In genomic region chr2:160308915-160309314, GRCh38 we compare ENCODE assay signal across 14 cellular contexts.
A peak's percentile ranks its signal among the peaks of the same experiment; 100 is the strongest.
DNase-seq lines count a peak whose midpoint lies in the region; ATAC-seq and TF ChIP-seq lines count a peak whose summit lies in the region.
"Had no signal": no experiment of that assay in that cellular context is flagged by ENCODE, and none has a peak within 500 bp of the region (broad histone marks: within the 10 kb centered on the region; RNA-seq: fewer than 3 reads in every experiment).

No MANE protein-coding gene starts in this region.

- H3K4me3 Mint-ChIP-seq in activated naive CD4-positive, alpha-beta T cell treated with anti-CD3 and anti-CD28 coated beads, Interleukin-2, amount 50 U/mL, for 24 hours, result no peak overlapping the region
- no peak overlapping the region for H3K4me3 Mint-ChIP-seq in WTC11
- H3K4me3 Mint-ChIP-seq: neural crest cell; stimulated activated naive CD8-positive, alpha-beta T cell treated with anti-CD3 and anti-CD28 coated beads, Interleukin-15, Interleukin-2, amounts not matched to agents 100 ng/mL and 50 ng/mL, for 24 hours had no signal

- peaks cover 16% of the 10 kb centered on the region for H3F3A ChIP-seq in smooth muscle cell (ENCODE audit: low read depth)

- WGBS in smooth muscle cell (ENCODE audit: low lambda C conversion rate), result 72% methylated on average over 5 of the region's 5 CpGs

- H2AFZ ChIP-seq in smooth muscle cell (ENCODE audit: low read depth), result no peak overlapping the region

- H3K9me3 Mint-ChIP-seq in activated naive CD4-positive, alpha-beta T cell treated with anti-CD3 and anti-CD28 coated beads, Interleukin-2, amount 50 U/mL, for 24 hours, result no peaks in the 10 kb centered on the region
- H3K9me3 Mint-ChIP-seq in WTC11, result no peaks in the 10 kb centered on the region
- H3K9me3 Mint-ChIP-seq: neural crest cell; stimulated activated naive CD8-positive, alpha-beta T cell treated with anti-CD3 and anti-CD28 coated beads, Interleukin-15, Interleukin-2, amounts not matched to agents 100 ng/mL and 50 ng/mL, for 24 hours had no signal

- H3K36me3 Mint-ChIP-seq in activated naive CD4-positive, alpha-beta T cell treated with anti-CD3 and anti-CD28 coated beads, Interleukin-2, amount 50 U/mL, for 24 hours, result peaks cover 19% of the 10 kb centered on the region
- no peaks in the 10 kb centered on the region for H3K36me3 Mint-ChIP-seq in WTC11

- H3K27me3 ChIP-seq in smooth muscle cell (ENCODE audit: low read depth), result no peaks in the 10 kb centered on the region
- no peaks in the 10 kb centered on the region for H3K27me3 ChIP-seq in BE2C
- H3K27me3 ChIP-seq: SJCRH30 had no signal

- H3K9me3 ChIP-seq in smooth muscle cell (replicated peaks; ENCODE audit: low read depth) (no peaks in the 10 kb centered on the region), BE2C (no peaks in the 10 kb centered on the region)
- H3K9me3 ChIP-seq: A549, SJCRH30 had no signal

- peaks cover 20% of the 10 kb centered on the region for H3K4me1 Mint-ChIP-seq in activated naive CD4-positive, alpha-beta T cell treated with anti-CD3 and anti-CD28 coated beads, Interleukin-2, amount 50 U/mL, for 24 hours
- H3K4me1 Mint-ChIP-seq in WTC11, result peaks cover 18% of the 10 kb centered on the region

- no peak overlapping the region for H3K4me2 ChIP-seq in smooth muscle cell
- H3K4me2 ChIP-seq: A549 had no signal

- no peaks in the 10 kb centered on the region for H3K27me3 Mint-ChIP-seq in activated naive CD4-positive, alpha-beta T cell treated with anti-CD3 and anti-CD28 coated beads, Interleukin-2, amount 50 U/mL, for 24 hours
- H3K27me3 Mint-ChIP-seq in WTC11 (ENCODE audit: low read depth), result no peaks in the 10 kb centered on the region
- H3K27me3 Mint-ChIP-seq: stimulated activated naive CD8-positive, alpha-beta T cell treated with anti-CD3 and anti-CD28 coated beads, Interleukin-15, Interleukin-2, amounts not matched to agents 100 ng/mL and 50 ng/mL, for 24 hours had no signal

- peak overlapping the region; percentile 88 for H3K27ac Mint-ChIP-seq in activated naive CD4-positive, alpha-beta T cell treated with anti-CD3 and anti-CD28 coated beads, Interleukin-2, amount 50 U/mL, for 24 hours
- no peak overlapping the region for H3K27ac Mint-ChIP-seq in WTC11
- H3K27ac Mint-ChIP-seq: stimulated activated naive CD8-positive, alpha-beta T cell treated with anti-CD3 and anti-CD28 coated beads, Interleukin-15, Interleukin-2, amounts not matched to agents 100 ng/mL and 50 ng/mL, for 24 hours had no signal

- peak overlapping the region; percentile 84 for H3K27ac ChIP-seq in smooth muscle cell (ENCODE audit: low read depth)
- H3K27ac ChIP-seq: SJCRH30 had no signal

- H3K4me3 ChIP-seq in smooth muscle cell, result no peak overlapping the region
- H3K4me3 ChIP-seq in BE2C (ENCODE audit: low read depth, low read length), result no peak overlapping the region
- H3K4me3 ChIP-seq: A549, SJCRH30 had no signal

- peaks cover 90% of the 10 kb centered on the region for H3K79me2 ChIP-seq in smooth muscle cell (ENCODE audit: low read depth)

- peaks cover 11% of the 10 kb centered on the region for H3K36me3 ChIP-seq in smooth muscle cell (ENCODE audit: low read depth)
- no peaks in the 10 kb centered on the region for H3K36me3 ChIP-seq in BE2C

- TF ChIP-seq CTCF in WTC11 (IDR thresholded peaks at IDR 0.05) (no peak), smooth muscle cell (IDR thresholded peaks at IDR 0.05; ENCODE audit: borderline replicate concordance, insufficient read depth, poor library complexity, severe bottlenecking) (no peak), BE2C (IDR thresholded peaks at IDR 0.05; ENCODE audit: low read depth, low read length) (no peak), omental fat pad (IDR thresholded peaks at IDR 0.05) (no peak)

- H3K4me1 ChIP-seq in smooth muscle cell (ENCODE audit: low read depth) (peaks cover 12% of the 10 kb centered on the region), BE2C (no peaks in the 10 kb centered on the region)

- CTCF ChIA-PET in WTC11 (lab: Charles Lee), result interaction anchor here (0.6 to 1.7 kb wide), 2 partner anchors 16 to 88 kb away, joined by 3 to 5 read pairs; no protein-coding TSS in a partner anchor

- POLR2A ChIA-PET in WTC11 (lab: Charles Lee), result interaction anchor here (1.7 kb wide), 1 partner anchor 15 kb away, joined by 4 read pairs; no protein-coding TSS in a partner anchor

- no peak for DNase-seq in activated naive CD4-positive, alpha-beta T cell (lab: John Stamatoyannopoulos, UW)
- DNase-seq in WTC11 (ENCODE audit: low spot score) (no peak), glomerular visceral epithelial cell (ENCODE audit: extremely low spot score) (peak; percentile 83), smooth muscle cell (lab: John Stamatoyannopoulos, UW; ENCODE audit: unreplicated experiment) (no peak), BE2C (no peak), omental fat pad (ENCODE audit: low spot score) (no peak), DMS153 (lab: John Stamatoyannopoulos, UW) (no peak)
- DNase-seq: activated gamma-delta T cell treated with Interleukin-2 at 50 U/mL for 16 hours; effector CD8-positive, alpha-beta T cell; SJCRH30 had no signal

- H3K9ac ChIP-seq in smooth muscle cell (ENCODE audit: low read depth), result peak overlapping the region; percentile 47

- ATAC-seq in WTC11, result peak; percentile 82
- no peak for ATAC-seq in omental fat pad (ENCODE audit: low FRiP score)

- H4K20me1 ChIP-seq in smooth muscle cell (ENCODE audit: low read depth), result peaks cover 60% of the 10 kb centered on the region

TF ChIP-seq in WTC11, 78 proteins besides CTCF, POLR2A, EP300 and RAD21 (continues in another document):
- TF ChIP-seq PRDM15 (CRISPR knock-in tag; IDR thresholded peaks at IDR 0.05) (no peak), CDX4 (CRISPR knock-in tag; IDR thresholded peaks at IDR 0.05; ENCODE audit: borderline replicate concordance) (no peak), ZNF281 (CRISPR knock-in tag; IDR thresholded peaks at IDR 0.05) (no peak), HMGA2 (CRISPR knock-in tag; IDR thresholded peaks at IDR 0.05) (no peak), MAX (CRISPR knock-in tag; IDR thresholded peaks at IDR 0.05) (no peak), JAZF1 (CRISPR knock-in tag; IDR thresholded peaks at IDR 0.05) (no peak), CREM (CRISPR knock-in tag; IDR thresholded peaks at IDR 0.05) (no peak)
